In the genomic region with DNA sequence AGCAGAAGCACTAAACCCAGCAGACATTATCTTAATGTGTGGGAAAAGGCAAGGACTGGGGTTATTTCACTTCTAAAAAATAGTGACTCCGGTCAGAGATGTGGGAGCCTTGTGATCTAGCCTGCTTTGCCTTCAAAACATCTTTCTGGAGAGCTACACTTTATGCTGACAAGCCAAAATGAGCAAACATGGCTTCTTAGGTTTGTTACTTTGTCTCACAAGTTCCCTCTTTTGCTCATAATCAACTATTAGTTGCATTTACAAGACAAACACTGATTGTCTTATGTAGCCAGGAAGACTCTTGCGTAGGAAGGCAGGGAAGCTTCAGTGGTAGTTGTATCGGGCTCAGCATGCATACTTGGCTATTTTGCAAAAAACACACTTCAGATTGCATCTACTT, we compare ENCODE assay signal across 1 cellular context.
TF ChIP-seq lines count a peak whose summit lies in the region.

No MANE protein-coding gene starts in this region.

TF ChIP-seq in WTC11, 78 proteins besides CTCF, POLR2A, EP300 and RAD21 (continued from another document):
- TF ChIP-seq STAT6 (CRISPR knock-in tag; conservative IDR thresholded peaks at IDR 0.05; ENCODE audit: low read depth) (no peak), ZNF263 (CRISPR knock-in tag; IDR thresholded peaks at IDR 0.05; ENCODE audit: low read depth) (no peak), OVOL2 (CRISPR knock-in tag; IDR thresholded peaks at IDR 0.05; ENCODE audit: borderline replicate concordance) (no peak), ZNF317 (CRISPR knock-in tag; IDR thresholded peaks at IDR 0.05; ENCODE audit: borderline replicate concordance, low read depth) (no peak), CBFB (CRISPR knock-in tag; IDR thresholded peaks at IDR 0.05; ENCODE audit: low read depth) (no peak), TP53 (CRISPR knock-in tag; IDR thresholded peaks at IDR 0.05) (no peak), RELA (CRISPR knock-in tag; IDR thresholded peaks at IDR 0.05; ENCODE audit: borderline replicate concordance) (no peak), GABPB1 (CRISPR knock-in tag; IDR thresholded peaks at IDR 0.05) (no peak)
